ENCODE assay signal across 8 cellular contexts in genomic region chr6:46129634-46130505, GRCh38. TPM values are rescaled to one million over a fixed set of nuclear protein-coding genes. Genes with fewer than 3 reads are reported as not detected.
DNase-seq lines count a peak whose midpoint lies in the region; ATAC-seq and TF ChIP-seq lines count a peak whose summit lies in the region.

Gene ENPP4, plus strand, starts transcription at chr6:46129989. Its CDS starts 9,595 bp downstream, at chr6:46139584.

- intact Hi-C loops in Calu3 (cut with micrococcal nuclease; ENCODE audit: unreplicated experiment): loop anchor here (1.0 to 2.0 kb wide), 2 partner anchors 39 to 41 kb away; no protein-coding TSS in a partner anchor
- intact Hi-C loops in naive thymus-derived CD4-positive, alpha-beta T cell (cut with micrococcal nuclease): loop anchor here (1.0 to 10.0 kb wide), 10 partner anchors 40 to 2003 kb away; partner anchors contain the start of genes CLIC5 (in 2 of the 2), CYP39A1 (in 2 of the 2), SLC25A27 (in 2 of the 2) and CD2AP (in 1 of the 2)

- POLR2A ChIA-PET in naive thymus-derived CD4-positive, alpha-beta T cell (lab: Charles Lee): interaction anchor here (0.9 to 1.8 kb wide), 6 partner anchors 10 to 121 kb away, joined by 3 to 6 read pairs (median 3); no protein-coding TSS in a partner anchor

- peak within 1 kb of the TSS; percentile 88 for H3K4me3 Mint-ChIP-seq in Calu3 (ENCODE audit: low read depth, unreplicated experiment)
- H3K4me3 Mint-ChIP-seq in naive thymus-derived CD4-positive, alpha-beta T cell: peak within 1 kb of the TSS; percentile 94 to 99 (median 98)
- peak within 1 kb of the TSS; percentile 89 for H3K4me3 Mint-ChIP-seq in stimulated activated memory B cell treated with anti-CD40 and anti-IgM and Interleukin-4, amounts not matched to agents 10 μg/mL and 1 μg/mL and 100 μg/mL, for 72 hours

- peak within 1 kb of the TSS; percentile 37 for H3K9ac ChIP-seq in HUES6 (ENCODE audit: low read length)

- CTCF ChIA-PET in Calu3 (lab: Charles Lee): interaction anchor here (0.8 to 1.8 kb wide), 6 partner anchors 11 to 281 kb away, joined by 3 to 11 read pairs (median 3); partner anchors contain the start of gene ENPP5
- CTCF ChIA-PET in naive thymus-derived CD4-positive, alpha-beta T cell (lab: Charles Lee): interaction anchor here (0.7 to 1.6 kb wide), 4 partner anchors 9 to 199 kb away, joined by 3 to 7 read pairs (median 5); no protein-coding TSS in a partner anchor

- peak; percentile 96 for ATAC-seq in GM21381 (IDR thresholded peaks at IDR 0.05; ENCODE audit: unreplicated experiment)
- ATAC-seq in naive thymus-derived CD4-positive, alpha-beta T cell: peak; percentile 100
- ATAC-seq in stimulated activated memory B cell treated with anti-CD40 and anti-IgM and Interleukin-4, amounts not matched to agents 10 μg/mL and 1 μg/mL and 100 μg/mL, for 72 hours: peak; percentile 100

- DNase-seq in Calu3: peak; percentile 91
- peak; percentile 98 for DNase-seq in OCI-M2 (lab: John Stamatoyannopoulos, UW; ENCODE audit: unreplicated experiment)
- peak; percentile 86 for DNase-seq in activated T-helper 1 cell treated with Interleukin-2 at 50 U/mL for 16 hours (ENCODE audit: low read depth)
- peak; percentile 83 for DNase-seq in fibroblast of mammary gland (ENCODE audit: low read depth)
- peak; percentile 78 to 98 (median 91) for DNase-seq in naive thymus-derived CD4-positive, alpha-beta T cell

- H3K9me3 ChIP-seq in HUES6 (ENCODE audit: control insufficient read depth, insufficient read depth, low read depth, low read length): no peaks in the 10 kb centered on the region
- no peaks in the 10 kb centered on the region for H3K9me3 ChIP-seq in naive thymus-derived CD4-positive, alpha-beta T cell (ENCODE audit: control insufficient read depth in 2 of 3, low read length in 3 of 3)

- H3K27me3 ChIP-seq in HUES6 (ENCODE audit: control insufficient read depth, insufficient read depth, low read length): peaks cover 37% of the 10 kb centered on the region
- H3K27me3 ChIP-seq in naive thymus-derived CD4-positive, alpha-beta T cell (ENCODE audit: control insufficient read depth in 2 of 2, insufficient read depth in 2 of 2, low read length in 2 of 2): no peaks in the 10 kb centered on the region

- H3K36me3 Mint-ChIP-seq in Calu3 (ENCODE audit: insufficient read depth, unreplicated experiment): peaks cover 16% of the 10 kb centered on the region
- H3K36me3 Mint-ChIP-seq in naive thymus-derived CD4-positive, alpha-beta T cell: peaks cover 0 to 10% (median 0%) of the 10 kb centered on the region in 5 donors
- H3K36me3 Mint-ChIP-seq in stimulated activated memory B cell treated with anti-CD40 and anti-IgM and Interleukin-4, amounts not matched to agents 10 μg/mL and 1 μg/mL and 100 μg/mL, for 72 hours: no peaks in the 10 kb centered on the region

- H3K4me1 Mint-ChIP-seq in Calu3 (ENCODE audit: low read depth, unreplicated experiment): peaks cover 9% of the 10 kb centered on the region
- H3K4me1 Mint-ChIP-seq in naive thymus-derived CD4-positive, alpha-beta T cell: peaks cover 19 to 59% (median 46%) of the 10 kb centered on the region in 7 donors
- H3K4me1 Mint-ChIP-seq in stimulated activated memory B cell treated with anti-CD40 and anti-IgM and Interleukin-4, amounts not matched to agents 10 μg/mL and 1 μg/mL and 100 μg/mL, for 72 hours: peaks cover 45% of the 10 kb centered on the region

- H3K27me3 Mint-ChIP-seq in Calu3 (ENCODE audit: unreplicated experiment): no peaks in the 10 kb centered on the region
- peaks cover 0 to 4% (median 0%) of the 10 kb centered on the region in 5 donors for H3K27me3 Mint-ChIP-seq in naive thymus-derived CD4-positive, alpha-beta T cell
- no peaks in the 10 kb centered on the region for H3K27me3 Mint-ChIP-seq in stimulated activated memory B cell treated with anti-CD40 and anti-IgM and Interleukin-4, amounts not matched to agents 10 μg/mL and 1 μg/mL and 100 μg/mL, for 72 hours

- no peak within 1 kb of the TSS for H3K27ac ChIP-seq in HUES6 (ENCODE audit: low read depth, low read length)
- H3K27ac ChIP-seq in naive thymus-derived CD4-positive, alpha-beta T cell (ENCODE audit: low read depth, low read length): peak within 1 kb of the TSS; percentile 73

- H3K27ac Mint-ChIP-seq in Calu3 (ENCODE audit: unreplicated experiment): peak within 1 kb of the TSS; percentile 58
- peak within 1 kb of the TSS; percentile 86 to 97 (median 92) for H3K27ac Mint-ChIP-seq in naive thymus-derived CD4-positive, alpha-beta T cell
- H3K27ac Mint-ChIP-seq in stimulated activated memory B cell treated with anti-CD40 and anti-IgM and Interleukin-4, amounts not matched to agents 10 μg/mL and 1 μg/mL and 100 μg/mL, for 72 hours: peak within 1 kb of the TSS; percentile 94

- no peaks in the 10 kb centered on the region for H3K36me3 ChIP-seq in HUES6 (ENCODE audit: control insufficient read depth, insufficient read depth, low read length)
- no peaks in the 10 kb centered on the region for H3K36me3 ChIP-seq in naive thymus-derived CD4-positive, alpha-beta T cell (ENCODE audit: control insufficient read depth in 2 of 3, insufficient read depth in 3 of 3, low read length in 3 of 3)

- H3K4me1 ChIP-seq in HUES6 (ENCODE audit: control insufficient read depth, insufficient read depth, low read length): 0 out of 2 replicates have a peak, but pooled peaks cover 3% of the 10 kb centered on the region
- peaks cover 15 to 18% of the 10 kb centered on the region in 2 donors for H3K4me1 ChIP-seq in naive thymus-derived CD4-positive, alpha-beta T cell (ENCODE audit: control insufficient read depth in 2 of 2, insufficient read depth in 2 of 2, low read length in 2 of 2)

- TF ChIP-seq CTCF in Calu3 (IDR thresholded peaks at IDR 0.05; ENCODE audit: unreplicated experiment) (no peak), fibroblast of mammary gland (conservative IDR thresholded peaks at IDR 0.05; ENCODE audit: control insufficient read depth, insufficient read depth, low read depth, low read length) (no peak)

- no peaks in the 10 kb centered on the region for H3K9me3 Mint-ChIP-seq in Calu3 (ENCODE audit: low read depth, unreplicated experiment)
- peaks cover 0 to 3% (median 0%) of the 10 kb centered on the region in 11 donors for H3K9me3 Mint-ChIP-seq in naive thymus-derived CD4-positive, alpha-beta T cell
- H3K9me3 Mint-ChIP-seq in stimulated activated memory B cell treated with anti-CD40 and anti-IgM and Interleukin-4, amounts not matched to agents 10 μg/mL and 1 μg/mL and 100 μg/mL, for 72 hours: no peaks in the 10 kb centered on the region

- H3K4me3 ChIP-seq in HUES6 (ENCODE audit: low read depth, low read length) (peak within 1 kb of the TSS; percentile 88), fibroblast of mammary gland (ENCODE audit: control insufficient read depth, low read depth, low read length) (peak within 1 kb of the TSS; percentile 67)
- H3K4me3 ChIP-seq in naive thymus-derived CD4-positive, alpha-beta T cell (ENCODE audit: low read length): peak within 1 kb of the TSS; percentile 98

- BruUV-seq in Calu3 (replicated peaks; lab: Mats Ljungman, UMichigan): no TSS peak

RNA-seq across cellular contexts. Expression of gene ENPP4, which starts in this region (rescaled TPM):
- 16.7 and 17.2 TPM in 2 replicates for total RNA-seq in Calu3 (2022)
- total RNA-seq in naive thymus-derived CD4-positive, alpha-beta T cell: 1 to 10 TPM; 3.8 to 9.8 (median 8.2) TPM
- 1 to 10 TPM; 3.6 to 4.3 TPM for polyA plus RNA-seq in naive thymus-derived CD4-positive, alpha-beta T cell
